Comparison of ENCODE assay signal across 8 cellular contexts in the genomic region with DNA sequence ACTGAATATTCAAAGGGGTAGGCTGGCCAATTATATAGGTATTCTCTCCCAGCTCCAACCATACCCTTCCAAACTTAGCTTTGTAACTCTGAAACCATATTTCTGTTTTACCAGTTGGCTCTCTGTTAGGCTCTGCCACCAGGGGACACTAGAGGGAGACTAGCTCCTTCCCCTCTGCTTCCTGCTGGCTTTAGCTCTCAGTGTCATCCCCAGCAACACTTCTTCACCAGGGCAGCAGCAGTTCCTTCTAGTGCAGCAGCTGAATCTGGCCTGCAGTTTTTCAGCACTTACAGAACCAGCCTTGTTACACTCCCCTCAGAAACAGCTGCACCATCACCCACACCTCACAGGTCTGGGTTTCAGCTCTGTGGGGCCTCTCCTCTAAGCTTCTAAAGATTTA. TPM values are rescaled to one million over a fixed set of nuclear protein-coding genes. Genes with fewer than 3 reads are reported as not detected.
A peak's percentile ranks its signal among the peaks of the same experiment; 100 is the strongest.
DNase-seq lines count a peak whose midpoint lies in the region; ATAC-seq, FAIRE-seq and TF ChIP-seq lines count a peak whose summit lies in the region.

No MANE protein-coding gene starts in this region.

- no peak overlapping the region for H3K4me2 ChIP-seq in neuronal stem cell (ENCODE audit: insufficient read depth, low read length, poor library complexity, severe bottlenecking)

- intact Hi-C loops in kidney (cut with DNase I): no loop called here

- H3K4me1 ChIP-seq in kidney (ENCODE audit: control insufficient read depth in 1 of 2, insufficient read depth in 1 of 2, low read depth in 1 of 2, low read length in 2 of 2) (no peaks in the 10 kb centered on the region), neuronal stem cell (ENCODE audit: control insufficient read depth in 2 of 2, insufficient read depth in 1 of 2, low read depth in 1 of 2, low read length in 2 of 2) (no peaks in the 10 kb centered on the region)

- H3K9me3 ChIP-seq in kidney (ENCODE audit: control insufficient read depth in 1 of 2, low read length in 2 of 2): peaks cover 0 to 3% of the 10 kb centered on the region in 2 donors
- no peaks in the 10 kb centered on the region for H3K9me3 ChIP-seq in neuronal stem cell (replicated peaks in 1 of 2; ENCODE audit: control insufficient read depth in 2 of 2, insufficient read depth in 1 of 2, low read depth in 1 of 2, low read length in 2 of 2)

- no peak overlapping the region for H3K14ac ChIP-seq in neuronal stem cell (ENCODE audit: low read length)

- no peak overlapping the region for H2BK12ac ChIP-seq in neuronal stem cell (ENCODE audit: low read length)

- H4K91ac ChIP-seq in neuronal stem cell (ENCODE audit: low read depth, low read length, poor library complexity): no peak overlapping the region

- H3K79me1 ChIP-seq in neuronal stem cell (ENCODE audit: low read depth, low read length): no peaks in the 10 kb centered on the region

- H3K27me3 ChIP-seq in neuronal stem cell (ENCODE audit: control insufficient read depth in 3 of 3, insufficient read depth in 3 of 3, low read depth in 1 of 3, low read length in 3 of 3): no peaks in the 10 kb centered on the region

- H3K36me3 ChIP-seq in kidney (ENCODE audit: control insufficient read depth in 1 of 2, insufficient read depth in 2 of 2, low read length in 2 of 2) (no peaks in the 10 kb centered on the region), neuronal stem cell (replicated peaks in 1 of 2; ENCODE audit: control insufficient read depth in 2 of 2, insufficient read depth in 2 of 2, low read length in 2 of 2) (no peaks in the 10 kb centered on the region)

- H2BK5ac ChIP-seq in neuronal stem cell (ENCODE audit: low read length): no peak overlapping the region

- ATAC-seq in HG02571 (IDR thresholded peaks at IDR 0.05; ENCODE audit: unreplicated experiment): no peak

- TF ChIP-seq CTCF in HFF-Myc (IDR thresholded peaks at IDR 0.05; ENCODE audit: low read depth, low read length, missing control alignments): peak; percentile 45
- TF ChIP-seq CTCF in kidney (IDR thresholded peaks at IDR 0.05; ENCODE audit: borderline replicate concordance, extremely low read depth, insufficient read depth): peak; percentile 7

- no peak overlapping the region for H3K9ac ChIP-seq in kidney (ENCODE audit: low read length in 2 of 2)
- no peak overlapping the region for H3K9ac ChIP-seq in neuronal stem cell (ENCODE audit: low read depth, low read length, poor library complexity)

- no peak overlapping the region for H3K4ac ChIP-seq in neuronal stem cell (ENCODE audit: low read length)

- H3K27ac ChIP-seq in kidney (ENCODE audit: low read depth in 2 of 2, low read length in 2 of 2) (no peak overlapping the region), neuronal stem cell (replicated peaks; ENCODE audit: low read length) (no peak overlapping the region)

- H2BK120ac ChIP-seq in neuronal stem cell (ENCODE audit: low read depth, low read length): no peak overlapping the region

- no peak overlapping the region for H2AK5ac ChIP-seq in neuronal stem cell (ENCODE audit: low read depth, low read length)

- DNase-seq in CD1c-positive myeloid dendritic cell (ENCODE audit: extremely low spot score) (peak; percentile 41), HFF-Myc (ENCODE audit: extremely low read depth, low read depth) (no peak), kidney (no peak), NCI-H2227 treated with DMSO at 0.1 percent for 48 hours (lab: John Stamatoyannopoulos, UW) (no peak), amygdala (lab: John Stamatoyannopoulos, UW) (no peak), neuronal stem cell (ENCODE audit: low spot score) (no peak)
- DNase-seq in activated CD4-positive, alpha-beta T cell treated with anti-CD3 and anti-CD28 coated beads, Interleukin-2, amount 50 U/mL, for 4 hours: peak; percentile 28 to 31

- H2AFZ ChIP-seq in neuronal stem cell (ENCODE audit: low read length): no peak overlapping the region

- H3K23ac ChIP-seq in neuronal stem cell (ENCODE audit: low read depth, low read length, poor library complexity): no peak overlapping the region

- H4K8ac ChIP-seq in neuronal stem cell (ENCODE audit: low read depth, low read length): no peak overlapping the region

- no peak overlapping the region for H3K18ac ChIP-seq in neuronal stem cell (ENCODE audit: low read length)

- H2BK15ac ChIP-seq in neuronal stem cell (ENCODE audit: low read length): no peak overlapping the region

- H3K4me3 ChIP-seq in HFF-Myc (replicated peaks; ENCODE audit: low read depth, low read length) (no peak overlapping the region), kidney (ENCODE audit: low read length in 2 of 2) (no peak overlapping the region), neuronal stem cell (ENCODE audit: low read length in 2 of 2) (no peak overlapping the region)

- FAIRE-seq in kidney (lab: Jason Lieb, UNC): no peak

RNA-seq across cellular contexts. Expression of a gene that starts 51.0 kb away (rescaled TPM):
- 125 TPM for total RNA-seq in kidney
- polyA plus RNA-seq in kidney (ENCODE audit: insufficient read depth, low read depth, low replicate concordance): 14.0 TPM
- 4.5 TPM for polyA plus RNA-seq in neuronal stem cell (2013, experiment 1 of 2)
- polyA plus RNA-seq in neuronal stem cell (2013, experiment 2 of 2): 4.3 TPM

Comparison
In these comparisons a context has a peak if more than half of its experiments do, and no peak if none do; other contexts are left out.
1. DNase-seq: peak in CD1c-positive myeloid dendritic cell (single experiment) and activated CD4-positive, alpha-beta T cell treated with anti-CD3 and anti-CD28 coated beads, Interleukin-2, amount 50 U/mL, for 4 hours (2 of 2); none in HFF-Myc (single experiment), kidney (single experiment), NCI-H2227 treated with DMSO at 0.1 percent for 48 hours (single experiment), amygdala (0 of 56) and neuronal stem cell (single experiment).